ENCODE assay signal across 1 cellular context in genomic region chr10:100997364-100998182, GRCh38.
TF ChIP-seq lines count a peak whose summit lies in the region.

No MANE protein-coding gene starts in this region.

TF ChIP-seq in GM12878, 131 proteins besides CTCF, POLR2A, EP300 and RAD21 (continued from another document and continues in another):
- TF ChIP-seq CEBPZ (IDR thresholded peaks at IDR 0.05; ENCODE audit: low read depth, low read length) (no peak), TAF1 (IDR thresholded peaks at IDR 0.05; ENCODE audit: borderline replicate concordance, low read depth, low read length) (no peak), RAD51 (IDR thresholded peaks at IDR 0.05) (peak; percentile 82), CBFB (IDR thresholded peaks at IDR 0.05; ENCODE audit: low read depth) (no peak), ZBTB33 (IDR thresholded peaks at IDR 0.05) (no peak), KLF5 (IDR thresholded peaks at IDR 0.05; ENCODE audit: partially characterized antibody) (no peak), MAX (IDR thresholded peaks at IDR 0.05; ENCODE audit: low read depth, low read length) (peak; percentile 79), POU2F2 (IDR thresholded peaks at IDR 0.05; ENCODE audit: borderline replicate concordance, low read depth, low read length) (no peak), ZSCAN29 (IDR thresholded peaks at IDR 0.05) (0 out of 2 replicates have a peak, but pooled peaks have one; percentile 60), MYC (IDR thresholded peaks at IDR 0.05; ENCODE audit: insufficient read depth, insufficient read length, insufficient replicate concordance, low read length, severe bottlenecking) (peak; percentile 9), KDM1A (IDR thresholded peaks at IDR 0.05; ENCODE audit: borderline replicate concordance) (no peak), BCL3 (IDR thresholded peaks at IDR 0.05; ENCODE audit: borderline replicate concordance, insufficient read depth, low read depth, low read length, poor library complexity, severe bottlenecking) (no peak), GABPA (IDR thresholded peaks at IDR 0.05; ENCODE audit: low read depth) (no peak), IKZF2 (IDR thresholded peaks at IDR 0.05) (peak; percentile 94 to 95), MLLT1 (IDR thresholded peaks at IDR 0.05) (no peak), RCOR1 (conservative IDR thresholded peaks at IDR 0.05; ENCODE audit: low read depth, low read length) (no peak), HCFC1 (IDR thresholded peaks at IDR 0.05; ENCODE audit: low read length) (no peak), E2F4 (IDR thresholded peaks at IDR 0.05; ENCODE audit: low read depth, low read length) (no peak), IRF4 (IDR thresholded peaks at IDR 0.05; ENCODE audit: low read depth, low read length) (no peak), SMAD1 (IDR thresholded peaks at IDR 0.05; ENCODE audit: low read depth, partially characterized antibody) (no peak), EGR1 (IDR thresholded peaks at IDR 0.05; ENCODE audit: borderline replicate concordance in 1 of 2, low read depth in 2 of 2, low read length in 2 of 2) (no peak), SUZ12 (IDR thresholded peaks at IDR 0.05; ENCODE audit: unreplicated experiment) (no peak), CEBPB (IDR thresholded peaks at IDR 0.05; ENCODE audit: borderline replicate concordance in 1 of 2, low read depth in 2 of 2, low read length in 2 of 2) (no peak), ZBTB4 (CRISPR knock-in tag; IDR thresholded peaks at IDR 0.05) (no peak), TBL1XR1 (IDR thresholded peaks at IDR 0.05; ENCODE audit: low read depth, low read length) (no peak), ETV6 (conservative IDR thresholded peaks at IDR 0.05 in 1 of 2, IDR thresholded peaks at IDR 0.05 in 1 of 2; ENCODE audit: borderline replicate concordance in 1 of 2, low read depth in 1 of 2) (no peak), SRF (IDR thresholded peaks at IDR 0.05; ENCODE audit: low read depth in 2 of 2, low read length in 2 of 2) (no peak), NBN (IDR thresholded peaks at IDR 0.05) (peak; percentile 68), JUNB (IDR thresholded peaks at IDR 0.05) (no peak), ASH2L (IDR thresholded peaks at IDR 0.05; ENCODE audit: borderline replicate concordance, low read depth) (no peak), NR2F1 (conservative IDR thresholded peaks at IDR 0.05) (peak; percentile 62; the same call in 1 of the 2 replicates), IKZF1 (conservative IDR thresholded peaks at IDR 0.05) (peak; percentile 98), CREB1 (IDR thresholded peaks at IDR 0.05; ENCODE audit: low read depth) (no peak), WRNIP1 (IDR thresholded peaks at IDR 0.05; ENCODE audit: borderline replicate concordance, low read depth, low read length) (no peak), RELB (IDR thresholded peaks at IDR 0.05; ENCODE audit: low read depth) (peak; percentile 77), ZNF217 (IDR thresholded peaks at IDR 0.05) (peak; percentile 68; the same call in 1 of the 2 replicates), RUNX3 (IDR thresholded peaks at IDR 0.05; ENCODE audit: low read length) (peak; percentile 40), REST (IDR thresholded peaks at IDR 0.05; ENCODE audit: low read depth, low read length) (no peak), SIN3A (IDR thresholded peaks at IDR 0.05; ENCODE audit: low read depth, low read length) (peak; percentile 3; the same call in 1 of the 2 replicates), BACH1 (IDR thresholded peaks at IDR 0.05; ENCODE audit: borderline replicate concordance) (peak; percentile 50), CHD2 (IDR thresholded peaks at IDR 0.05; ENCODE audit: borderline replicate concordance, low read depth, low read length) (0 out of 2 replicates have a peak, but pooled peaks have one; percentile 6), IRF5 (IDR thresholded peaks at IDR 0.05; ENCODE audit: borderline replicate concordance) (no peak), NR2C1 (IDR thresholded peaks at IDR 0.05) (no peak), RB1 (IDR thresholded peaks at IDR 0.05; ENCODE audit: borderline replicate concordance) (no peak)
